16 cellular contexts compared by ENCODE assay signal in the genomic region with DNA sequence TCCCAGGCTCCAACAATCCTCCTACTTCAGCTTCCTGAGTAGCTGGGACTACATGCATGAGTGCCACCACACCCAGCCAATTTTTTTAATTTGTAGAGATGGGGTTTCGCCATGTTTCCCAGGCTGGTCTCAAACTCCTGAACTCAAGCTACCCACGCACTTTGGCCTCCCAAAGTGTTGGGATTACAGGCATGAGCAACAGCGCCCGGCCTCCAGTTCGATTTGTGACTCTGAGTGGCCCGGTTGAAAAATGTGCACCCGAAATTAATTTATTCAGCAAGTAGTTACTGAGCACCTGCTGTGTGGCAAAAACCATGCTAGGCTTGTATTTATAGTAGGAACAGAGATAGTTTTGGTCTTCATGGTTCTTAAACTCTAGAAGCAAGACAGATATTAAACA. TPM values are rescaled to one million over a fixed set of nuclear protein-coding genes. Genes with fewer than 3 reads are reported as not detected.
DNase-seq lines count a peak whose midpoint lies in the region; ATAC-seq and TF ChIP-seq lines count a peak whose summit lies in the region.
"Had no signal": no experiment of that assay in that cellular context is flagged by ENCODE, and none has a peak within 500 bp of the region (broad histone marks: within the 10 kb centered on the region; RNA-seq: fewer than 3 reads in every experiment).

No MANE protein-coding gene starts in this region.

- H3K27me3 Mint-ChIP-seq in T-helper 17 cell = no peaks in the 10 kb centered on the region
- H3K27me3 Mint-ChIP-seq in central memory CD8-positive, alpha-beta T cell = no peaks in the 10 kb centered on the region
- H3K27me3 Mint-ChIP-seq: CD4-positive, CD25-positive, alpha-beta regulatory T cell had no signal

- ATAC-seq in T-helper 17 cell = no peak
- no peak for ATAC-seq in central memory CD8-positive, alpha-beta T cell (replicated peaks; ENCODE audit: extremely low read depth, poor library complexity, severe bottlenecking)
- ATAC-seq in stimulated activated effector memory CD8-positive, alpha-beta T cell treated with anti-CD3 and anti-CD28 coated beads, Interleukin-12 subunit alpha, Interleukin-12 subunit beta, amount 100 ng/mL, for 72 hours = no peak

- peaks cover 3% of the 10 kb centered on the region for H3K4me1 Mint-ChIP-seq in T-helper 17 cell
- peaks cover 7% of the 10 kb centered on the region for H3K4me1 Mint-ChIP-seq in central memory CD8-positive, alpha-beta T cell
- H3K4me1 Mint-ChIP-seq in stimulated activated effector memory CD8-positive, alpha-beta T cell treated with anti-CD3 and anti-CD28 coated beads, Interleukin-12 subunit alpha, Interleukin-12 subunit beta, amount 100 ng/mL, for 72 hours = peaks cover 24% of the 10 kb centered on the region

- CTCF ChIA-PET in HEK293T (lab: Yijun Ruan, JAX) = no interaction called here

- H3K36me3 Mint-ChIP-seq in T-helper 17 cell (ENCODE audit: low read depth) = peaks cover 7% of the 10 kb centered on the region
- H3K36me3 Mint-ChIP-seq in central memory CD8-positive, alpha-beta T cell (ENCODE audit: insufficient read depth) = peaks cover 34% of the 10 kb centered on the region
- peaks cover 21% of the 10 kb centered on the region for H3K36me3 Mint-ChIP-seq in stimulated activated effector memory CD8-positive, alpha-beta T cell treated with anti-CD3 and anti-CD28 coated beads, Interleukin-12 subunit alpha, Interleukin-12 subunit beta, amount 100 ng/mL, for 72 hours

- H3K9me3 ChIP-seq in T-helper 17 cell (ENCODE audit: control insufficient read depth, low read length, poor library complexity, severe bottlenecking) = no peaks in the 10 kb centered on the region
- no peaks in the 10 kb centered on the region for H3K9me3 ChIP-seq in SJCRH30 (replicated peaks)
- H3K9me3 ChIP-seq: BLaER1 treated with 17β-estradiol and CSF1 and Interleukin-3, amounts not matched to agents 10 nM and 100 nM; HAP-1 had no signal

- H3K4me1 ChIP-seq in SJCRH30 = peaks cover 16% of the 10 kb centered on the region
- H3K4me1 ChIP-seq: HAP-1 had no signal

- H3K27me3 ChIP-seq in layer of hippocampus (ENCODE audit: control insufficient read depth, insufficient read depth, low read length) (no peaks in the 10 kb centered on the region), SJCRH30 (no peaks in the 10 kb centered on the region)
- H3K27me3 ChIP-seq: BLaER1 treated with 17β-estradiol and CSF1 and Interleukin-3, amounts not matched to agents 10 nM and 100 nM had no signal

- POLR2A ChIA-PET in HEK293T (lab: Yijun Ruan, JAX) = no interaction called here

- H3K27ac ChIP-seq in layer of hippocampus (ENCODE audit: low read depth, low read length) = peak overlapping the region; percentile 80
- no peak overlapping the region for H3K27ac ChIP-seq in SJCRH30
- H3K27ac ChIP-seq: BLaER1 treated with 17β-estradiol and CSF1 and Interleukin-3, amounts not matched to agents 10 nM and 100 nM had no signal

- H3K9me3 Mint-ChIP-seq in central memory CD8-positive, alpha-beta T cell = no peaks in the 10 kb centered on the region
- no peaks in the 10 kb centered on the region for H3K9me3 Mint-ChIP-seq in stimulated activated effector memory CD8-positive, alpha-beta T cell treated with anti-CD3 and anti-CD28 coated beads, Interleukin-12 subunit alpha, Interleukin-12 subunit beta, amount 100 ng/mL, for 72 hours
- H3K9me3 Mint-ChIP-seq: HFFc6 had no signal

- H3K4me3 ChIP-seq in SJCRH30 = no peak overlapping the region
- H3K4me3 ChIP-seq: BLaER1 treated with 17β-estradiol and CSF1 and Interleukin-3, amounts not matched to agents 10 nM and 100 nM; HAP-1 had no signal

- H3K36me3 ChIP-seq in SJCRH30 = peaks cover 40% of the 10 kb centered on the region

- H3K4me3 Mint-ChIP-seq in T-helper 17 cell = no peak overlapping the region
- H3K4me3 Mint-ChIP-seq in central memory CD8-positive, alpha-beta T cell = no peak overlapping the region
- H3K4me3 Mint-ChIP-seq in stimulated activated effector memory CD8-positive, alpha-beta T cell treated with anti-CD3 and anti-CD28 coated beads, Interleukin-12 subunit alpha, Interleukin-12 subunit beta, amount 100 ng/mL, for 72 hours = no peak overlapping the region
- H3K4me3 Mint-ChIP-seq: CD4-positive, CD25-positive, alpha-beta regulatory T cell; HFFc6 had no signal

- no peak for DNase-seq in T-helper 17 cell
- DNase-seq in central memory CD8-positive, alpha-beta T cell (ENCODE audit: low spot score in 2 of 2) = no peak
- no peak for DNase-seq in stimulated activated effector memory CD8-positive, alpha-beta T cell treated with anti-CD3 and anti-CD28 coated beads, Interleukin-12 subunit alpha, Interleukin-12 subunit beta, amount 100 ng/mL, for 72 hours (ENCODE audit: low spot score in 2 of 2)
- DNase-seq in NCI-H1417 (lab: John Stamatoyannopoulos, UW) = no peak
- no peak for DNase-seq in NCI-H69 (lab: John Stamatoyannopoulos, UW)
- no peak for DNase-seq in SJCRH30
- no peak for DNase-seq in HEK293T (ENCODE audit: extremely low spot score)
- DNase-seq: ACHN; CD4-positive, CD25-positive, alpha-beta regulatory T cell; DMS53; GF-D8; GOT3; HFFc6 had no signal

- peak overlapping the region; percentile 8 for H3K27ac Mint-ChIP-seq in T-helper 17 cell
- H3K27ac Mint-ChIP-seq in central memory CD8-positive, alpha-beta T cell (ENCODE audit: low read depth) = peak overlapping the region; percentile 18
- peak overlapping the region; percentile 52 for H3K27ac Mint-ChIP-seq in stimulated activated effector memory CD8-positive, alpha-beta T cell treated with anti-CD3 and anti-CD28 coated beads, Interleukin-12 subunit alpha, Interleukin-12 subunit beta, amount 100 ng/mL, for 72 hours
- H3K27ac Mint-ChIP-seq: CD4-positive, CD25-positive, alpha-beta regulatory T cell; HFFc6 had no signal

TF ChIP-seq in HEK293T, 16 proteins besides CTCF, POLR2A, EP300 and RAD21:
- no peak for TF ChIP-seq SUZ12 (IDR thresholded peaks at IDR 0.05)
- no peak for TF ChIP-seq ELF4 (IDR thresholded peaks at IDR 0.05)
- no peak for TF ChIP-seq CTBP1 (IDR thresholded peaks at IDR 0.05; ENCODE audit: borderline replicate concordance)
- no peak for TF ChIP-seq ARNT (IDR thresholded peaks at IDR 0.05)
- TF ChIP-seq SP1 (IDR thresholded peaks at IDR 0.05) = no peak
- TF ChIP-seq FOXK2 (IDR thresholded peaks at IDR 0.05) = no peak
- TF ChIP-seq FOXM1 (IDR thresholded peaks at IDR 0.05; ENCODE audit: borderline replicate concordance) = no peak
- TF ChIP-seq, protein P1, sequence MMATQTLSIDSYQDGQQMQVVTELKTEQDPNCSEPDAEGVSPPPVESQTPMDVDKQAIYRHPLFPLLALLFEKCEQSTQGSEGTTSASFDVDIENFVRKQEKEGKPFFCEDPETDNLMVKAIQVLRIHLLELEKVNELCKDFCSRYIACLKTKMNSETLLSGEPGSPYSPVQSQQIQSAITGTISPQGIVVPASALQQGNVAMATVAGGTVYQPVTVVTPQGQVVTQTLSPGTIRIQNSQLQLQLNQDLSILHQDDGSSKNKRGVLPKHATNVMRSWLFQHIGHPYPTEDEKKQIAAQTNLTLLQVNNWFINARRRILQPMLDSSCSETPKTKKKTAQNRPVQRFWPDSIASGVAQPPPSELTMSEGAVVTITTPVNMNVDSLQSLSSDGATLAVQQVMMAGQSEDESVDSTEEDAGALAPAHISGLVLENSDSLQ (IDR thresholded peaks at IDR 0.05) = no peak
- TF ChIP-seq BHLHE40 (IDR thresholded peaks at IDR 0.05; ENCODE audit: borderline replicate concordance) = no peak
- TF ChIP-seq TARDBP (IDR thresholded peaks at IDR 0.05) = no peak
- no peak for TF ChIP-seq NFRKB (IDR thresholded peaks at IDR 0.05)
- TF ChIP-seq LEF1 (IDR thresholded peaks at IDR 0.05; ENCODE audit: borderline replicate concordance) = no peak
- no peak for TF ChIP-seq FOXA1 (IDR thresholded peaks at IDR 0.05)
- TF ChIP-seq HDGF (IDR thresholded peaks at IDR 0.05; ENCODE audit: borderline replicate concordance) = no peak
- TF ChIP-seq L3MBTL2 (conservative IDR thresholded peaks at IDR 0.05) = no peak
- no peak for TF ChIP-seq ZNF384 (IDR thresholded peaks at IDR 0.05)
TF ChIP-seq in HEK293T: peak in this region for 0.

RNA-seq across cellular contexts. Expression of gene MVB12B, which starts 58.3 kb away (rescaled TPM):
- 10 to 100 TPM; 10.4 to 13.9 TPM for total RNA-seq in T-helper 17 cell
- total RNA-seq in SJCRH30 (2014; rRNA removed; shearing (Covaris generic)) = 19.5 and 21.9 TPM in 2 replicates
